19 cellular contexts compared by ENCODE assay signal in genomic region chr2:96276787-96277499, GRCh38. TPM values are rescaled to one million over a fixed set of nuclear protein-coding genes. Genes with fewer than 3 reads are reported as not detected.
DNase-seq lines count a peak whose midpoint lies in the region; ATAC-seq and TF ChIP-seq lines count a peak whose summit lies in the region.
"Had no signal": no experiment of that assay in that cellular context is flagged by ENCODE, and none has a peak within 500 bp of the region (broad histone marks: within the 10 kb centered on the region; RNA-seq: fewer than 3 reads in every experiment).

No MANE protein-coding gene starts in this region.

- DNase-seq in DND-41 (no peak), PC-9 (no peak), head of caudate nucleus (peak in 30 of 42 donors; percentile 20 to 85 (median 54)), NCI-H2081 treated with DMSO at 0.1 percent for 48 hours (lab: John Stamatoyannopoulos, UW) (no peak), AML-193 (lab: John Stamatoyannopoulos, UW) (no peak)
- no peak for DNase-seq in stimulated activated naive B cell treated with anti-CD40 and anti-IgM and Interleukin-4, amounts not matched to agents 10 μg/mL and 1 μg/mL and 100 μg/mL, for 72 hours
- DNase-seq: ACHN; C1 segment of cervical spinal cord; Calu3; CD4-positive, alpha-beta T cell; DMS79; EL; HCEC 1CT; IMR-90; KBM-7 had no signal

- peaks cover 58% of the 10 kb centered on the region for H3F3A ChIP-seq in PC-9 (ENCODE audit: insufficient read depth, low read depth)

- peaks cover 3 to 11% of the 10 kb centered on the region in 2 donors for H3K4me1 Mint-ChIP-seq in stimulated activated naive B cell treated with anti-CD40 and anti-IgM and Interleukin-4, amounts not matched to agents 10 μg/mL and 1 μg/mL and 100 μg/mL, for 72 hours
- H3K4me1 Mint-ChIP-seq: B cell had no signal

- H2AFZ ChIP-seq in DND-41 (ENCODE audit: low read depth, low read length) (no peak overlapping the region), PC-9 (no peak overlapping the region)

- no peaks in the 10 kb centered on the region for H3K4me1 ChIP-seq in DND-41 (ENCODE audit: insufficient read depth, low read length)
- H3K4me1 ChIP-seq in PC-9 (replicated peaks; ENCODE audit: insufficient read depth) = no peaks in the 10 kb centered on the region

- intact Hi-C loops in PC-9 (cut with micrococcal nuclease; ENCODE audit: unreplicated experiment) (no loop called here), head of caudate nucleus (cut with DNase I) (no loop called here)

- H4K20me1 ChIP-seq in DND-41 (ENCODE audit: insufficient read depth, low read length) (peaks cover 13% of the 10 kb centered on the region), PC-9 (ENCODE audit: insufficient read depth) (peaks cover 8% of the 10 kb centered on the region; the same call in 1 of the 2 replicates)

- no peaks in the 10 kb centered on the region for H3K9me2 ChIP-seq in PC-9 (ENCODE audit: insufficient read depth)

- ATAC-seq in DND-41 (ENCODE audit: insufficient read depth, low read depth) = 0 out of 3 replicates have a peak, but pooled peaks have one; percentile 4
- ATAC-seq in stimulated activated naive B cell treated with anti-CD40 and anti-IgM and Interleukin-4, amounts not matched to agents 10 μg/mL and 1 μg/mL and 100 μg/mL, for 72 hours (replicated peaks) = no peak
- no peak for ATAC-seq in GM19328 (IDR thresholded peaks at IDR 0.05; ENCODE audit: unreplicated experiment)

- TSS peak; percentile 2 for BruUV-seq in PC-9 (replicated peaks; lab: Mats Ljungman, UMichigan)

- H3K9me3 ChIP-seq in DND-41 (ENCODE audit: insufficient read depth, low read length, severe bottlenecking) (no peaks in the 10 kb centered on the region), PC-9 (ENCODE audit: insufficient read depth, low read depth) (no peaks in the 10 kb centered on the region)

- H3K9me3 Mint-ChIP-seq in stimulated activated naive B cell treated with anti-CD40 and anti-IgM and Interleukin-4, amounts not matched to agents 10 μg/mL and 1 μg/mL and 100 μg/mL, for 72 hours = no peaks in the 10 kb centered on the region
- H3K9me3 Mint-ChIP-seq: CD4-positive, alpha-beta T cell had no signal

- no peaks in the 10 kb centered on the region for H3K79me2 ChIP-seq in DND-41 (ENCODE audit: insufficient read depth, low read length)
- no peaks in the 10 kb centered on the region for H3K79me2 ChIP-seq in PC-9 (ENCODE audit: low read depth)

- no peak overlapping the region for H3K9ac ChIP-seq in DND-41 (ENCODE audit: low read depth, low read length)

- H3K36me3 Mint-ChIP-seq in stimulated activated naive B cell treated with anti-CD40 and anti-IgM and Interleukin-4, amounts not matched to agents 10 μg/mL and 1 μg/mL and 100 μg/mL, for 72 hours = peaks cover 42 to 65% of the 10 kb centered on the region in 2 donors

- CTCF ChIA-PET in PC-9 (lab: Charles Lee) = no interaction called here

- no peaks in the 10 kb centered on the region for H3K27me3 Mint-ChIP-seq in stimulated activated naive B cell treated with anti-CD40 and anti-IgM and Interleukin-4, amounts not matched to agents 10 μg/mL and 1 μg/mL and 100 μg/mL, for 72 hours
- H3K27me3 Mint-ChIP-seq: B cell; CD4-positive, alpha-beta T cell had no signal

- TF ChIP-seq CTCF in DND-41 (IDR thresholded peaks at IDR 0.05; ENCODE audit: borderline replicate concordance, extremely low read depth, low read length, poor library complexity, severe bottlenecking) (no peak), PC-9 (conservative IDR thresholded peaks at IDR 0.05) (no peak)

- peak overlapping the region; percentile 31 for H3K27ac Mint-ChIP-seq in stimulated activated naive B cell treated with anti-CD40 and anti-IgM and Interleukin-4, amounts not matched to agents 10 μg/mL and 1 μg/mL and 100 μg/mL, for 72 hours
- H3K27ac Mint-ChIP-seq: B cell; CD4-positive, alpha-beta T cell had no signal

- H3K4me3 Mint-ChIP-seq in stimulated activated naive B cell treated with anti-CD40 and anti-IgM and Interleukin-4, amounts not matched to agents 10 μg/mL and 1 μg/mL and 100 μg/mL, for 72 hours = no peak overlapping the region
- H3K4me3 Mint-ChIP-seq: B cell; CD4-positive, alpha-beta T cell had no signal

- H3K36me3 ChIP-seq in DND-41 (ENCODE audit: insufficient read depth, low read length) = peaks cover 89% of the 10 kb centered on the region
- peaks cover 71% of the 10 kb centered on the region for H3K36me3 ChIP-seq in PC-9 (ENCODE audit: low read depth)

- H3K4me3 ChIP-seq in DND-41 (ENCODE audit: low read depth in 1 of 2, low read length in 2 of 2) (no peak overlapping the region), PC-9 (no peak overlapping the region)

- POLR2A ChIA-PET in PC-9 (lab: Charles Lee; ENCODE audit: unreplicated experiment) = no interaction called here

- H3K27me3 ChIP-seq in DND-41 (ENCODE audit: insufficient read depth, low read length, poor library complexity) (no peaks in the 10 kb centered on the region), PC-9 (ENCODE audit: insufficient read depth, low read depth) (no peaks in the 10 kb centered on the region)

- H3K27ac ChIP-seq in DND-41 (ENCODE audit: low read length) (no peak overlapping the region), PC-9 (no peak overlapping the region)

- H3K4me2 ChIP-seq in DND-41 (ENCODE audit: insufficient read depth, low read length) (no peak overlapping the region), PC-9 (no peak overlapping the region)

RNA-seq across cellular contexts. Expression of gene CIAO1, which starts 10.9 kb away (rescaled TPM):
- total RNA-seq in PC-9 (2021) = 85.3 and 99.5 TPM in 2 replicates

RNA-seq across cellular contexts. Expression of gene TMEM127, which starts 11.1 kb away (rescaled TPM):
- 38.4 and 50.3 TPM in 2 replicates for total RNA-seq in PC-9 (2021)

RNA-seq across cellular contexts. Expression of gene SNRNP200, which starts 28.4 kb away (rescaled TPM):
- total RNA-seq in PC-9 (2021) = 214 and 229 TPM in 2 replicates

RNA-seq across cellular contexts. Expression of gene ITPRIPL1, which starts 48.2 kb away (rescaled TPM):
- not detected in 2 replicates for total RNA-seq in PC-9 (2021)
- total RNA-seq: A172, H4 had no signal

RNA-seq across cellular contexts. Expression of gene NCAPH, which starts 58.6 kb away (rescaled TPM):
- 55.0 and 55.4 TPM in 2 replicates for total RNA-seq in PC-9 (2021)

Comparison
In these comparisons a context has a peak if more than half of its experiments do, and no peak if none do; other contexts are left out.
1. DNase-seq: peak in head of caudate nucleus (30 of 42); none in DND-41 (single experiment), PC-9 (0 of 2), stimulated activated naive B cell treated with anti-CD40 and anti-IgM and Interleukin-4, amounts not matched to agents 10 μg/mL and 1 μg/mL and 100 μg/mL, for 72 hours (single experiment), NCI-H2081 treated with DMSO at 0.1 percent for 48 hours (single experiment) and AML-193 (0 of 2).